ENCODE assay signal across 20 cellular contexts in genomic region chr7:140322759-140323158, GRCh38.
"Had no signal": no experiment of that assay in that cellular context is flagged by ENCODE, and none has a peak within 500 bp of the region (broad histone marks: within the 10 kb centered on the region; RNA-seq: fewer than 3 reads in every experiment).

No MANE protein-coding gene starts in this region.

- H3K27me3 ChIP-seq: brain microvascular endothelial cell, gastroesophageal sphincter, left lung, tibial artery had no signal

- H3K9me3 ChIP-seq: gastroesophageal sphincter, left lung, mucosa of descending colon, tibial artery had no signal

- H3K36me3 Mint-ChIP-seq: naive B cell had no signal

- H3K4me1 Mint-ChIP-seq: activated naive CD4-positive, alpha-beta T cell treated with anti-CD3 and anti-CD28 coated beads, Interleukin-2, amount 10 ng/mL, durations not matched to agents 7 days and 5 days; naive B cell; neural crest cell had no signal

- H3K9me3 Mint-ChIP-seq: activated naive CD4-positive, alpha-beta T cell treated with anti-CD3 and anti-CD28 coated beads, Interleukin-2, amount 10 ng/mL, durations not matched to agents 7 days and 5 days; naive B cell had no signal

- H3K27ac Mint-ChIP-seq: activated naive CD4-positive, alpha-beta T cell treated with anti-CD3 and anti-CD28 coated beads, Interleukin-2, amount 10 ng/mL, durations not matched to agents 7 days and 5 days; naive B cell; progenitor cell of endocrine pancreas had no signal

- ATAC-seq: activated CD4-positive, CD25-positive, alpha-beta regulatory T cell treated with anti-CD3 and anti-CD28 coated beads, Interleukin-2, amount 50 U/mL, for 24 hours; esophagus mucosa; gastroesophageal sphincter; left lung; mucosa of descending colon had no signal

- H3K4me3 ChIP-seq: coronary artery, gastroesophageal sphincter, left lung, mucosa of descending colon, tibial artery had no signal

- DNase-seq: activated CD8-positive, alpha-beta memory T cell treated with anti-CD3 and anti-CD28 coated beads for 24 hours; activated CD8-positive, alpha-beta memory T cell treated with anti-CD3 and anti-CD28 coated beads, Interleukin-2, amount 50 U/mL, for 48 hours; activated effector memory CD4-positive, alpha-beta T cell treated with Interleukin-2 at 50 U/mL for 16 hours; activated naive CD4-positive, alpha-beta T cell treated with anti-CD3 and anti-CD28 coated beads, Interleukin-2, amount 10 ng/mL, durations not matched to agents 7 days and 5 days; activated T-cell treated with anti-CD3 and anti-CD28 coated beads, Interleukin-2, amount 50 U/mL, for 48 hours; aorta; brain microvascular endothelial cell; left lung; mucosa of descending colon; naive B cell; stimulated activated CD4-positive, alpha-beta T cell treated with anti-CD3 and anti-CD28 coated beads, Interleukin-2, amount 100 ng/mL, for 24 hours; stimulated activated naive CD4-positive, alpha-beta T cell treated with Interleukin-2 at 50 U/mL for 16 hours; SW 1271; tibial artery had no signal

- H3K4me3 Mint-ChIP-seq: activated naive CD4-positive, alpha-beta T cell treated with anti-CD3 and anti-CD28 coated beads, Interleukin-2, amount 10 ng/mL, durations not matched to agents 7 days and 5 days; naive B cell; neural crest cell had no signal

- H3K27ac ChIP-seq: brain microvascular endothelial cell, coronary artery, gastroesophageal sphincter, left lung, tibial artery had no signal

- H3K36me3 ChIP-seq: brain microvascular endothelial cell, gastroesophageal sphincter, left lung, tibial artery had no signal

- H3K27me3 Mint-ChIP-seq: activated naive CD4-positive, alpha-beta T cell treated with anti-CD3 and anti-CD28 coated beads, Interleukin-2, amount 10 ng/mL, durations not matched to agents 7 days and 5 days; naive B cell; progenitor cell of endocrine pancreas had no signal
